ENCODE assay signal across 17 cellular contexts in the genomic region with DNA sequence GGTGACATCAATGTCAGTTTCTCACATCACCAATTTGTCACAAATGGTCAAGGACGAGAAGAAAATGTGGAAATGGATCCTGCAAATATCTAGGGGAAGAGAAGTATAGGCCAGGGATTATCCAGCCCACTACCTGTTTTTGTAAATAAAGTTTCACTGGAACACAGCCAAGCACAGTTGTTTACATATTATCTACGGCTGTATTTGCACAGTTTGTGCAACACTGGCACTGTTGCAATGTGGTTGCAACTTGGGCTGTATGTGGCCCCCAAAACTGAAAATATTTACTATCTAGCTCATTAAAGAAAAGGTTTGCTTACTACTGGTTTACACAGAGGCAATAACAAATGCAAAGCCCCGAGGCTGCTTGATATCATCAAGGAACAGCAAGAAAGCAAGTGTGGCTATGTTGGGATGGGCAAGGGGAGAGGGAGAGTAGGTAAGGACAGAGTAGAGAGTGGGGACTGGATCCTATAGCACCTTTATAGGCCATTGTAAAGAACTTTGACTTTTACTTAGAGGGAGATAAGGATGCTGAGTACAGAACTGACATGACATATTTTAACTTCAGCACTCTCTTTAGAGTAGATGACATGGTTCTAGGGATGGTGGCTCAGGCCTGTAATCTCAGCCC. TPM values are rescaled to one million over a fixed set of nuclear protein-coding genes. Genes with fewer than 3 reads are reported as not detected.
DNase-seq lines count a peak whose midpoint lies in the region; ATAC-seq, FAIRE-seq and TF ChIP-seq lines count a peak whose summit lies in the region.
"Had no signal": no experiment of that assay in that cellular context is flagged by ENCODE, and none has a peak within 500 bp of the region (broad histone marks: within the 10 kb centered on the region; RNA-seq: fewer than 3 reads in every experiment).

No MANE protein-coding gene starts in this region.

- no peaks in the 10 kb centered on the region for H3K27me3 Mint-ChIP-seq in WTC11 (ENCODE audit: low read depth)

- H3K4me1 ChIP-seq in right lobe of liver: peaks cover 0 to 11% (median 2%) of the 10 kb centered on the region in 4 donors
- no peaks in the 10 kb centered on the region for H3K4me1 ChIP-seq in psoas muscle

- H3K27me3 ChIP-seq in right lobe of liver: no peaks in the 10 kb centered on the region
- no peaks in the 10 kb centered on the region for H3K27me3 ChIP-seq in psoas muscle (ENCODE audit: insufficient read depth in 3 of 3, low read length in 2 of 3)
- H3K27me3 ChIP-seq: BLaER1 treated with 17β-estradiol and CSF1 and Interleukin-3, amounts not matched to agents 10 nM and 100 nM had no signal

- no peak overlapping the region for H3K4me3 Mint-ChIP-seq in WTC11

- H3K9me3 ChIP-seq in right lobe of liver (no peaks in the 10 kb centered on the region), psoas muscle (no peaks in the 10 kb centered on the region)
- H3K9me3 ChIP-seq: BLaER1 treated with 17β-estradiol and CSF1 and Interleukin-3, amounts not matched to agents 10 nM and 100 nM had no signal

- ATAC-seq in WTC11 (no peak), right lobe of liver (peak; percentile 88 to 90 (median 88)), psoas muscle (no peak), GM19467 (IDR thresholded peaks at IDR 0.05; ENCODE audit: unreplicated experiment) (no peak)

- no peak for TF ChIP-seq POLR2A in right lobe of liver (IDR thresholded peaks at IDR 0.05)

- H3K9me3 Mint-ChIP-seq in WTC11: no peaks in the 10 kb centered on the region

- POLR2A ChIA-PET in WTC11 (lab: Charles Lee): no interaction called here

- H3K27ac Mint-ChIP-seq in WTC11: no peak overlapping the region

- 12% methylated on average over 3 of the region's 3 CpGs for WGBS in right lobe of liver (ENCODE audit: insufficient coverage, low coverage, low lambda C conversion rate, missing lambda C conversion rate)
- WGBS in psoas muscle, 3 donors: 79 to 88% (median 83%) methylated on average over 3 of the region's 3 CpGs

- H3K36me3 ChIP-seq in right lobe of liver: no peaks in the 10 kb centered on the region
- no peaks in the 10 kb centered on the region for H3K36me3 ChIP-seq in psoas muscle (ENCODE audit: insufficient read depth in 1 of 2, low read depth in 1 of 2)
- H3K36me3 ChIP-seq: BLaER1 treated with 17β-estradiol and CSF1 and Interleukin-3, amounts not matched to agents 10 nM and 100 nM had no signal

- no peak overlapping the region for H3K27ac ChIP-seq in right lobe of liver
- H3K27ac ChIP-seq in psoas muscle: no peak overlapping the region
- H3K27ac ChIP-seq: BLaER1 treated with 17β-estradiol and CSF1 and Interleukin-3, amounts not matched to agents 10 nM and 100 nM had no signal

- H3K4me3 ChIP-seq in LNCaP clone FGC (ENCODE audit: low read depth, low read length) (no peak overlapping the region), right lobe of liver (no peak overlapping the region), psoas muscle (no peak overlapping the region)
- H3K4me3 ChIP-seq: BLaER1 treated with 17β-estradiol and CSF1 and Interleukin-3, amounts not matched to agents 10 nM and 100 nM had no signal

- no peaks in the 10 kb centered on the region for H3K36me3 Mint-ChIP-seq in WTC11

- H3K4me1 Mint-ChIP-seq in WTC11: no peaks in the 10 kb centered on the region

- no peak for TF ChIP-seq CTCF in LNCaP clone FGC (IDR thresholded peaks at IDR 0.05; ENCODE audit: control insufficient read depth, extremely low read depth, insufficient read depth)
- no peak for TF ChIP-seq CTCF in WTC11 (IDR thresholded peaks at IDR 0.05)
- no peak for TF ChIP-seq CTCF in right lobe of liver (IDR thresholded peaks at IDR 0.05)
- TF ChIP-seq CTCF in psoas muscle (IDR thresholded peaks at IDR 0.05): no peak

- intact Hi-C loops in right lobe of liver (cut with DNase I): no loop called here
- intact Hi-C loops in psoas muscle (cut with DNase I): no loop called here

- no peak for FAIRE-seq in HTR-8/SVneo (lab: Jason Lieb, UNC)
- FAIRE-seq: H54 had no signal

- DNase-seq in NCI-H510A treated with DMSO at 0.1 percent for 48 hours (lab: John Stamatoyannopoulos, UW): peak; percentile 3
- no peak for DNase-seq in NCI-H510A (lab: John Stamatoyannopoulos, UW)
- peak; percentile 85 for DNase-seq in LNCaP clone FGC (ENCODE audit: low read depth)
- no peak for DNase-seq in WTC11 (ENCODE audit: low spot score)
- peak in 1 of 3 donors; percentile 33 for DNase-seq in right lobe of liver
- no peak for DNase-seq in psoas muscle
- DNase-seq in HTR-8/SVneo (ENCODE audit: insufficient read length, low spot score): no peak
- DNase-seq: COR-L47, EL, IMR-90, MV-4-11, NCI-H1417 treated with DMSO at 0.1 percent for 48 hours, NCI-H1930, NCI-H2171 had no signal

- CTCF ChIA-PET in WTC11 (lab: Charles Lee): no interaction called here

TF ChIP-seq in WTC11, 78 proteins besides CTCF, POLR2A, EP300 and RAD21:
- TF ChIP-seq, protein P1, sequence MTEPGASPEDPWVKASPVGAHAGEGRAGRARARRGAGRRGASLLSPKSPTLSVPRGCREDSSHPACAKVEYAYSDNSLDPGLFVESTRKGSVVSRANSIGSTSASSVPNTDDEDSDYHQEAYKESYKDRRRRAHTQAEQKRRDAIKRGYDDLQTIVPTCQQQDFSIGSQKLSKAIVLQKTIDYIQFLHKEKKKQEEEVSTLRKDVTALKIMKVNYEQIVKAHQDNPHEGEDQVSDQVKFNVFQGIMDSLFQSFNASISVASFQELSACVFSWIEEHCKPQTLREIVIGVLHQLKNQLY (CRISPR knock-in tag; IDR thresholded peaks at IDR 0.05): no peak
- TF ChIP-seq GABPB1 (CRISPR knock-in tag; IDR thresholded peaks at IDR 0.05): peak; percentile 99

RNA-seq across cellular contexts. Expression of a gene that starts 11.8 kb away (rescaled TPM):
- total RNA-seq in WTC11 (2021) (9.9 to 13.2 TPM (median 9.9 TPM) in 3 replicates), right lobe of liver (1 to 10 TPM; 3.9 to 7.6 (median 5.7) TPM), psoas muscle (10 to 100 TPM; 16.8 to 20.0 (median 18.9) TPM)
- polyA plus RNA-seq in psoas muscle: 10 to 100 TPM in 1 of 3 donors, 1 to 10 TPM in 2; 4.1 to 18.7 (median 8.2) TPM

Comparison
In these comparisons a context has a peak if more than half of its experiments do, and no peak if none do; other contexts are left out.
1. DNase-seq: peak in NCI-H510A treated with DMSO at 0.1 percent for 48 hours (single experiment) and LNCaP clone FGC (single experiment); none in NCI-H510A (single experiment), WTC11 (single experiment), psoas muscle (0 of 2) and HTR-8/SVneo (single experiment).
2. ATAC-seq: peak in right lobe of liver (4 of 4); none in WTC11 (single experiment), psoas muscle (0 of 4) and GM19467 (single experiment).